In genomic region chr12:46490635-46491034, GRCh38 we compare ENCODE assay signal across 21 cellular contexts.
DNase-seq lines count a peak whose midpoint lies in the region; ATAC-seq, FAIRE-seq and TF ChIP-seq lines count a peak whose summit lies in the region.
"Had no signal": no experiment of that assay in that cellular context is flagged by ENCODE, and none has a peak within 500 bp of the region (broad histone marks: within the 10 kb centered on the region; RNA-seq: fewer than 3 reads in every experiment).

No MANE protein-coding gene starts in this region.

- peak overlapping the region; percentile 43 for H3K27ac Mint-ChIP-seq in mesothelial cell of epicardium
- H3K27ac Mint-ChIP-seq: activated naive CD4-positive, alpha-beta T cell treated with anti-CD3 and anti-CD28 coated beads, Interleukin-2, amount 10 ng/mL, durations not matched to agents 7 days and 5 days; natural killer cell; WTC11 had no signal

- 56% methylated on average over 1 of the region's 1 CpG for WGBS in A549 (ENCODE audit: missing lambda C conversion rate)

- peaks cover 38% of the 10 kb centered on the region for H3K4me1 Mint-ChIP-seq in mesothelial cell of epicardium
- H3K4me1 Mint-ChIP-seq: activated naive CD4-positive, alpha-beta T cell treated with anti-CD3 and anti-CD28 coated beads, Interleukin-2, amount 10 ng/mL, durations not matched to agents 7 days and 5 days had no signal

- H3K4me1 ChIP-seq in A549 (peaks cover 54% of the 10 kb centered on the region), PC-3 (ENCODE audit: insufficient read depth, low read length) (peaks cover 48% of the 10 kb centered on the region), fibroblast of lung (ENCODE audit: control insufficient read depth, extremely low read depth, insufficient read depth, low read length) (peaks cover 34% of the 10 kb centered on the region)

- no peaks in the 10 kb centered on the region for H3F3A ChIP-seq in PC-3 (ENCODE audit: low read length, unreplicated experiment)

- H2AFZ ChIP-seq in PC-3 (ENCODE audit: low read length), result no peak overlapping the region
- no peak overlapping the region for H2AFZ ChIP-seq in fibroblast of lung (ENCODE audit: low read length)

- CTCF ChIA-PET in A549 (lab: Yijun Ruan, JAX), result no interaction called here
- CTCF ChIA-PET in PC-3 (lab: Charles Lee), result interaction anchor here (0.6 kb wide), 1 partner anchor 59 kb away, joined by 3 read pairs; no protein-coding TSS in a partner anchor

- H3K36me3 Mint-ChIP-seq in mesothelial cell of epicardium, result no peaks in the 10 kb centered on the region
- H3K36me3 Mint-ChIP-seq: natural killer cell, WTC11 had no signal

- TF ChIP-seq RAD21 in A549 (conservative IDR thresholded peaks at IDR 0.05 in 1 of 2, IDR thresholded peaks at IDR 0.05 in 1 of 2), result no peak

- in situ Hi-C loops in brain microvascular endothelial cell (cut with HindIII; ENCODE audit: low pct_ligation_motif_present, low sequenced_read_pairs), result no loop called here
- in situ Hi-C loops in G401 (cut with HindIII; ENCODE audit: low sequenced_read_pairs), result no loop called here

- no peak overlapping the region for H3K9ac ChIP-seq in PC-3 (ENCODE audit: low read length)
- H3K9ac ChIP-seq in fibroblast of lung (ENCODE audit: insufficient read depth, low read length), result no peak overlapping the region

- no peaks in the 10 kb centered on the region for H3K79me2 ChIP-seq in PC-3 (ENCODE audit: low read length)
- peaks cover 3% of the 10 kb centered on the region for H3K79me2 ChIP-seq in fibroblast of lung (ENCODE audit: control insufficient read depth, insufficient read depth, low read length)

- H3K36me3 ChIP-seq in PC-3 (ENCODE audit: low read depth, low read length) (no peaks in the 10 kb centered on the region), fibroblast of lung (ENCODE audit: control insufficient read depth, insufficient read depth, low read length) (no peaks in the 10 kb centered on the region), brain microvascular endothelial cell (replicated peaks) (no peaks in the 10 kb centered on the region)
- H3K36me3 ChIP-seq: upper lobe of left lung had no signal

- H3K9me3 ChIP-seq in A549 (no peaks in the 10 kb centered on the region), PC-3 (ENCODE audit: low read length) (no peaks in the 10 kb centered on the region), fibroblast of lung (ENCODE audit: control insufficient read depth, insufficient read depth, low read depth, low read length) (no peaks in the 10 kb centered on the region)
- H3K9me3 ChIP-seq: upper lobe of left lung had no signal

- TF ChIP-seq EP300 in A549 (IDR thresholded peaks at IDR 0.05), result no peak

- no peaks in the 10 kb centered on the region for H3K9me3 Mint-ChIP-seq in mesothelial cell of epicardium
- H3K9me3 Mint-ChIP-seq: activated naive CD4-positive, alpha-beta T cell treated with anti-CD3 and anti-CD28 coated beads, Interleukin-2, amount 10 ng/mL, durations not matched to agents 7 days and 5 days; natural killer cell; WTC11 had no signal

- peak overlapping the region; percentile 88 to 92 for H3K27ac ChIP-seq in A549
- peak overlapping the region; percentile 35 for H3K27ac ChIP-seq in PC-3 (ENCODE audit: low read length)
- peak overlapping the region; percentile 62 for H3K27ac ChIP-seq in fibroblast of lung (ENCODE audit: insufficient read depth, low read length)
- no peak overlapping the region for H3K27ac ChIP-seq in brain microvascular endothelial cell
- H3K27ac ChIP-seq: upper lobe of left lung had no signal

- H3K27me3 ChIP-seq in PC-3 (ENCODE audit: low read length) (no peaks in the 10 kb centered on the region), fibroblast of lung (ENCODE audit: control insufficient read depth, insufficient read depth, low read length) (no peaks in the 10 kb centered on the region), brain microvascular endothelial cell (replicated peaks) (no peaks in the 10 kb centered on the region)
- H3K27me3 ChIP-seq: upper lobe of left lung had no signal

- peak overlapping the region; percentile 74 for H3K4me2 ChIP-seq in A549
- no peak overlapping the region for H3K4me2 ChIP-seq in PC-3 (ENCODE audit: low read length)
- H3K4me2 ChIP-seq in fibroblast of lung (ENCODE audit: extremely low read depth, insufficient read depth, low read length), result peak overlapping the region; percentile 37

- no peaks in the 10 kb centered on the region for H3K9me2 ChIP-seq in PC-3 (replicated peaks; ENCODE audit: low read length)

- POLR2A ChIA-PET in A549 (lab: Yijun Ruan, JAX), result no interaction called here
- POLR2A ChIA-PET in PC-3 (lab: Charles Lee; ENCODE audit: unreplicated experiment), result interaction anchor here (0.7 kb wide), 1 partner anchor 385 kb away, joined by 3 read pairs; no protein-coding TSS in a partner anchor

- no peak for DNase-seq in A549 (ENCODE audit: low read depth in 1 of 2, low spot score in 1 of 2)
- DNase-seq in PC-3, result peak; percentile 36
- peak; percentile 27 to 93 for DNase-seq in fibroblast of lung (ENCODE audit: low read depth in 2 of 2)
- no peak for DNase-seq in mesothelial cell of epicardium (ENCODE audit: low spot score in 2 of 2, unreplicated experiment in 2 of 2)
- DNase-seq in brain microvascular endothelial cell, result no peak
- no peak for DNase-seq in G401 (ENCODE audit: low spot score)
- DNase-seq: ACHN; activated naive CD4-positive, alpha-beta T cell treated with anti-CD3 and anti-CD28 coated beads, Interleukin-2, amount 10 ng/mL, durations not matched to agents 7 days and 5 days; central memory CD4-positive, alpha-beta T cell; COR-L47; GF-D8; KG1; natural killer cell; NCI-H1417 treated with DMSO at 0.1 percent for 48 hours; stimulated activated CD4-positive, alpha-beta T cell treated with anti-CD3 and anti-CD28 coated beads, Interleukin-4, amount 100 ng/mL, for 1 hour; upper lobe of left lung had no signal

- intact Hi-C loops in PC-3 (cut with micrococcal nuclease), result loop anchor here (5.0 kb wide), 1 partner anchor 187 kb away; no protein-coding TSS in a partner anchor

- no peaks in the 10 kb centered on the region for H3K27me3 Mint-ChIP-seq in mesothelial cell of epicardium (ENCODE audit: low read depth)
- H3K27me3 Mint-ChIP-seq: activated naive CD4-positive, alpha-beta T cell treated with anti-CD3 and anti-CD28 coated beads, Interleukin-2, amount 10 ng/mL, durations not matched to agents 7 days and 5 days had no signal

- TF ChIP-seq CTCF in A549 (IDR thresholded peaks at IDR 0.05), result no peak
- TF ChIP-seq CTCF in PC-3 (conservative IDR thresholded peaks at IDR 0.05; ENCODE audit: low read depth, low read length), result no peak
- TF ChIP-seq CTCF in fibroblast of lung (conservative IDR thresholded peaks at IDR 0.05 in 1 of 2, IDR thresholded peaks at IDR 0.05 in 1 of 2; ENCODE audit: low read depth in 1 of 2, low read length in 2 of 2), result no peak
- no peak for TF ChIP-seq CTCF in mesothelial cell of epicardium (IDR thresholded peaks at IDR 0.05; ENCODE audit: unreplicated experiment)
- no peak for TF ChIP-seq CTCF in brain microvascular endothelial cell (IDR thresholded peaks at IDR 0.05; ENCODE audit: low read depth, low read length, missing control alignments)

- no peak for FAIRE-seq in A549 (lab: Jason Lieb, UNC)
- FAIRE-seq: endometrium, GM18507 had no signal

- no peak for TF ChIP-seq POLR2A in A549 (IDR thresholded peaks at IDR 0.05; ENCODE audit: low read length)

- H3K4me3 Mint-ChIP-seq in mesothelial cell of epicardium, result no peak overlapping the region
- H3K4me3 Mint-ChIP-seq: activated naive CD4-positive, alpha-beta T cell treated with anti-CD3 and anti-CD28 coated beads, Interleukin-2, amount 10 ng/mL, durations not matched to agents 7 days and 5 days; natural killer cell; WTC11 had no signal

- H3K4me3 ChIP-seq in A549 (no peak overlapping the region), PC-3 (ENCODE audit: low read length) (no peak overlapping the region), fibroblast of lung (replicated peaks in 1 of 4; ENCODE audit: control extremely low read depth in 1 of 4, insufficient read depth in 1 of 4, low read depth in 3 of 4, low read length in 4 of 4) (no peak overlapping the region), brain microvascular endothelial cell (ENCODE audit: low read depth, low read length) (no peak overlapping the region)
- H3K4me3 ChIP-seq: upper lobe of left lung had no signal

- H4K20me1 ChIP-seq in PC-3 (ENCODE audit: low read length) (no peaks in the 10 kb centered on the region), fibroblast of lung (ENCODE audit: control insufficient read depth, extremely low read depth, insufficient read depth, low read length) (no peaks in the 10 kb centered on the region)

- ATAC-seq in A549 (no peak), PC-3 (peak; percentile 14), GM18867 (IDR thresholded peaks at IDR 0.05; ENCODE audit: unreplicated experiment) (no peak), HG03135 (IDR thresholded peaks at IDR 0.05; ENCODE audit: unreplicated experiment) (no peak)
- ATAC-seq: natural killer cell, WTC11 had no signal

- no TSS peak for BruUV-seq in PC-3 (replicated peaks; lab: Mats Ljungman, UMichigan)

TF ChIP-seq in A549, 52 proteins besides CTCF, POLR2A, EP300 and RAD21:
- no peak for TF ChIP-seq POLR2AphosphoS2 (conservative IDR thresholded peaks at IDR 0.05; ENCODE audit: low read length)

Comparison
In these comparisons a context has a peak if more than half of its experiments do, and no peak if none do; other contexts are left out.
1. DNase-seq: peak in PC-3 (single experiment) and fibroblast of lung (2 of 2); none in A549 (0 of 2), mesothelial cell of epicardium (0 of 2), brain microvascular endothelial cell (single experiment) and G401 (single experiment).